17 cellular contexts compared by ENCODE assay signal in the genomic region with DNA sequence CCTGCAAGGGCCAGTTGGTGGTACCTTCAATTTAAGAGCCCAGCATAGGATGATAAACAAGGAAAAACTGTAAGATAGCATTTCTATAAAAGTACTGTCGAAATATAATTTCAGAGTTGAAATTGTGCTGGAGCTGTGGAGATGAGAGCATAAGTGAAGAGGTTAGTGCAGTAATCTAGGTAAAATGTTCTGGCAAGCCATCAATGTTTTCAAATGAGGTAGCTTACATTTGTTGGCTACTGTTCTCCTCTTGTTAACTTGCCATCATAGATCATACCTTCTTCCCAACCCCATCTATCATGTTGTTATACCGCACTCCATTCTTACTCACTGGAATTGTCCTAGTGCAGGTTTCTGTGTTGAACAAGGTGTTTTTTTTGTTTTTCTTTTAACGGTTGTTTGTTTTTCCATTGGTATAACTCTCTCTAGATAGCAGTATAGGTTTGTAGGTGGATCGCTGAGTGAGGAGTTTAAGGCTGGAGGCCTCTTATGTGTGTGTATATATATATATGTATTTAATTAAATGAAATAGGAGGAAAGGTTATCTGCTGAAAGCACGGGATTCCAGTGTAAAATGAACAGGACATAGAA. TPM values are rescaled to one million over a fixed set of nuclear protein-coding genes. Genes with fewer than 3 reads are reported as not detected.
DNase-seq lines count a peak whose midpoint lies in the region; ATAC-seq, FAIRE-seq and TF ChIP-seq lines count a peak whose summit lies in the region.
"Had no signal": no experiment of that assay in that cellular context is flagged by ENCODE, and none has a peak within 500 bp of the region (broad histone marks: within the 10 kb centered on the region; RNA-seq: fewer than 3 reads in every experiment).

No MANE protein-coding gene starts in this region.

- TF ChIP-seq RAD21 in HepG2 (CRISPR knock-in tag; IDR thresholded peaks at IDR 0.05) = no peak

- no peaks in the 10 kb centered on the region for H3F3A ChIP-seq in GM23338 (replicated peaks; ENCODE audit: low read depth)
- no peaks in the 10 kb centered on the region for H3F3A ChIP-seq in neural progenitor cell (ENCODE audit: low read depth)

- in situ Hi-C loops in HepG2 (cut with HindIII; ENCODE audit: extremely low pct_ligation_motif_present, low pct_unique_long_range_greater_than_20kb) = no loop called here

- POLR2A ChIA-PET in HepG2 (lab: Yijun Ruan, JAX) = interaction anchor here (0.9 to 1.5 kb wide), 3 partner anchors 8 to 176 kb away, joined by 3 read pairs; no protein-coding TSS in a partner anchor

- no peak for DNase-seq in GM23338 (ENCODE audit: low spot score)
- no peak for DNase-seq in HepG2 (ENCODE audit: low spot score)
- DNase-seq in neural progenitor cell (ENCODE audit: low spot score) = no peak
- DNase-seq in 8988T = no peak
- no peak for DNase-seq in AG08396 (ENCODE audit: low spot score)
- DNase-seq in lower leg skin (ENCODE audit: low spot score in 2 of 2) = no peak
- DNase-seq: Calu3; CD8-positive, alpha-beta T cell; DMS79 treated with DMSO at 0.1 percent for 48 hours; GF-D8; HCEC 1CT; HFFc6 had no signal

- H3K27ac Mint-ChIP-seq in GM23338 = peak overlapping the region; percentile 76
- no peak overlapping the region for H3K27ac Mint-ChIP-seq in neural progenitor cell
- H3K27ac Mint-ChIP-seq: B cell; CD8-positive, alpha-beta T cell; HFFc6 had no signal

- H4K20me1 ChIP-seq in GM23338 (replicated peaks; ENCODE audit: insufficient read depth) (no peaks in the 10 kb centered on the region; the same call in 1 of the 2 replicates), HepG2 (ENCODE audit: insufficient read depth, low read length) (peaks cover 74% of the 10 kb centered on the region), neural progenitor cell (ENCODE audit: low read depth) (peaks cover 9% of the 10 kb centered on the region)

- H3K9ac ChIP-seq in HepG2 (ENCODE audit: insufficient read depth, low read depth, low read length) (no peak overlapping the region), neural progenitor cell (no peak overlapping the region)
- H3K9ac ChIP-seq: BLaER1 treated with 17β-estradiol and CSF1 and Interleukin-3, amounts not matched to agents 10 nM and 100 nM; KMS-11 had no signal

- no peak for TF ChIP-seq EP300 in HepG2 (IDR thresholded peaks at IDR 0.05; ENCODE audit: low read depth in 2 of 2, low read length in 2 of 2)
- TF ChIP-seq EP300 in HepG2 (CRISPR knock-in tag; IDR thresholded peaks at IDR 0.05; ENCODE audit: borderline replicate concordance) = no peak

- ATAC-seq in GM23338 (no peak), HepG2 (no peak), GM18870 (IDR thresholded peaks at IDR 0.05; ENCODE audit: unreplicated experiment) (no peak)
- ATAC-seq: CD8-positive, alpha-beta T cell had no signal

- no peak for TF ChIP-seq POLR2A in HepG2 (IDR thresholded peaks at IDR 0.05; ENCODE audit: insufficient read depth in 1 of 2, low read depth in 2 of 2, low read length in 2 of 2)
- no peak for TF ChIP-seq POLR2A in lower leg skin (IDR thresholded peaks at IDR 0.05)

- H3K4me3 Mint-ChIP-seq in GM23338 (no peak overlapping the region), neural progenitor cell (no peak overlapping the region)
- H3K4me3 Mint-ChIP-seq: B cell; CD8-positive, alpha-beta T cell; HFFc6 had no signal

- H3K4me1 Mint-ChIP-seq in GM23338 (peaks cover 39% of the 10 kb centered on the region), neural progenitor cell (no peaks in the 10 kb centered on the region)

- WGBS in HepG2 (ENCODE audit: low lambda C conversion rate) = 93% methylated on average over 5 of the region's 5 CpGs
- 92 to 93% methylated on average over 5 of the region's 5 CpGs for WGBS in lower leg skin, 2 donors

- H3K27ac ChIP-seq in GM23338 (ENCODE audit: low read depth) (no peak overlapping the region), VCaP (peak overlapping the region; percentile 53; the same call in 1 of the 2 replicates), HepG2 (ENCODE audit: extremely low read length, insufficient read depth, low read length) (peak overlapping the region; percentile 32), neural progenitor cell (peak overlapping the region; percentile 19)
- H3K27ac ChIP-seq: BLaER1 treated with 17β-estradiol and CSF1 and Interleukin-3, amounts not matched to agents 10 nM and 100 nM; KMS-11 had no signal

- H3K36me3 ChIP-seq in GM23338 (ENCODE audit: insufficient read depth) (no peaks in the 10 kb centered on the region; the same call in 1 of the 2 replicates), HepG2 (replicated peaks in 1 of 2; ENCODE audit: control insufficient read depth in 1 of 2, insufficient read depth in 2 of 2, low read length in 2 of 2) (peaks cover 6 to 20% of the 10 kb centered on the region in 2 experiments), neural progenitor cell (peaks cover 10% of the 10 kb centered on the region)

- no peaks in the 10 kb centered on the region for H3K9me3 ChIP-seq in HepG2 (ENCODE audit: low read length)
- H3K9me3 ChIP-seq in neural progenitor cell (ENCODE audit: low read depth) = no peaks in the 10 kb centered on the region

- CTCF ChIA-PET in HepG2 (lab: Yijun Ruan, JAX; ENCODE audit: low intra/inter-chr PET ratio, low total read pairs) = no interaction called here

- H3K4me1 ChIP-seq in GM23338 (ENCODE audit: insufficient read depth) (peaks cover 37% of the 10 kb centered on the region), HepG2 (ENCODE audit: insufficient read depth, low read length) (peaks cover 67% of the 10 kb centered on the region), neural progenitor cell (peaks cover 14% of the 10 kb centered on the region)

- H3K4me3 ChIP-seq in GM23338 (no peak overlapping the region), HepG2 (replicated peaks in 1 of 3; ENCODE audit: insufficient read depth in 1 of 3, low read depth in 2 of 3, low read length in 3 of 3) (no peak overlapping the region), neural progenitor cell (no peak overlapping the region), lower leg skin (ENCODE audit: low read depth, poor library complexity, severe bottlenecking) (no peak overlapping the region)
- H3K4me3 ChIP-seq: BLaER1 treated with 17β-estradiol and CSF1 and Interleukin-3, amounts not matched to agents 10 nM and 100 nM had no signal

- H3K36me3 Mint-ChIP-seq in GM23338 (ENCODE audit: low read depth) (peaks cover 28% of the 10 kb centered on the region), neural progenitor cell (peaks cover 20% of the 10 kb centered on the region)

- H3K79me2 ChIP-seq in GM23338 (replicated peaks; ENCODE audit: insufficient read depth) (peaks cover 92% of the 10 kb centered on the region), HepG2 (ENCODE audit: insufficient read depth, low read length) (peaks cover 93% of the 10 kb centered on the region), neural progenitor cell (ENCODE audit: low read depth) (peaks cover 88% of the 10 kb centered on the region)

- no peak for TF ChIP-seq CTCF in GM23338 (conservative IDR thresholded peaks at IDR 0.05; ENCODE audit: low read depth in 2 of 2)
- TF ChIP-seq CTCF in VCaP (conservative IDR thresholded peaks at IDR 0.05) = no peak
- no peak for TF ChIP-seq CTCF in HepG2 (CRISPR knock-in tag; IDR thresholded peaks at IDR 0.05)
- TF ChIP-seq CTCF in neural progenitor cell (IDR thresholded peaks at IDR 0.05) = no peak
- no peak for TF ChIP-seq CTCF in lower leg skin (IDR thresholded peaks at IDR 0.05)

- H3K27me3 ChIP-seq in GM23338 (ENCODE audit: insufficient read depth) (no peaks in the 10 kb centered on the region), HepG2 (ENCODE audit: control insufficient read depth in 1 of 2, insufficient read depth in 2 of 2, low read length in 2 of 2) (no peaks in the 10 kb centered on the region), neural progenitor cell (no peaks in the 10 kb centered on the region)
- H3K27me3 ChIP-seq: BLaER1 treated with 17β-estradiol and CSF1 and Interleukin-3, amounts not matched to agents 10 nM and 100 nM had no signal

- H3K9me3 Mint-ChIP-seq in GM23338 = peaks cover 11% of the 10 kb centered on the region; the same call in 2 of the 3 replicates
- H3K9me3 Mint-ChIP-seq in neural progenitor cell = peaks cover 13% of the 10 kb centered on the region
- H3K9me3 Mint-ChIP-seq: CD8-positive, alpha-beta T cell; HFFc6 had no signal

- peak overlapping the region; percentile 9; the same call in 1 of the 2 replicates for H3K4me2 ChIP-seq in GM23338
- no peak overlapping the region; the same call in 1 of the 2 replicates for H3K4me2 ChIP-seq in HepG2 (ENCODE audit: low read depth, low read length)
- H3K4me2 ChIP-seq in neural progenitor cell = no peak overlapping the region
- H3K4me2 ChIP-seq: BLaER1 treated with 17β-estradiol and CSF1 and Interleukin-3, amounts not matched to agents 10 nM and 100 nM; KMS-11 had no signal

- H2AFZ ChIP-seq in GM23338 (no peak overlapping the region), HepG2 (ENCODE audit: low read length) (no peak overlapping the region), neural progenitor cell (replicated peaks) (no peak overlapping the region)

- FAIRE-seq in HepG2 (lab: Jason Lieb, UNC) = no peak

- intact Hi-C loops in HepG2 (cut with micrococcal nuclease; ENCODE audit: unreplicated experiment) (no loop called here), lower leg skin (cut with DNase I; ENCODE audit: low total_unique reads) (no loop called here)

- H3K27me3 Mint-ChIP-seq in GM23338 (ENCODE audit: insufficient read depth, low read depth, poor library complexity) = no peaks in the 10 kb centered on the region
- H3K27me3 Mint-ChIP-seq in neural progenitor cell (ENCODE audit: insufficient read depth, low read depth) = no peaks in the 10 kb centered on the region
- H3K27me3 Mint-ChIP-seq: B cell had no signal

- H3K9me2 ChIP-seq in GM23338 (ENCODE audit: insufficient read depth) = no peaks in the 10 kb centered on the region

- no TSS peak for BruUV-seq in HepG2 (replicated peaks; lab: Mats Ljungman, UMichigan)

RNA-seq across cellular contexts. Expression of a gene that starts 40.5 kb away (rescaled TPM):
- 47.0 and 47.9 TPM in 2 replicates for total RNA-seq in GM23338 (2014; rRNA removed; shearing (Covaris generic))
- polyA plus RNA-seq in GM23338 (2016; fragmentation: Nextera tagmentation; extraction: Ambion mirVana) (19.1 and 27.2 TPM in 2 replicates), HepG2 (2011; rRNA removed) (133 and 146 TPM in 2 replicates)
- total RNA-seq in HepG2 (2016; rRNA removed; fragmentation: Illumina TruSeq; extraction: Trizol) (93.5 and 122 TPM in 2 replicates), neural progenitor cell (ENCODE audit: low replicate concordance) (51.5 and 65.8 TPM in 2 replicates), lower leg skin (10 to 100 TPM; 33.8 to 67.8 (median 51.2) TPM)
- total RNA-seq in HepG2 (2016; cell fraction: cytosol; rRNA removed; fragmentation: Illumina TruSeq; extraction: Trizol; ENCODE audit: low read depth) = 97.2 and 110 TPM in 2 replicates
- 95.7 and 116 TPM in 2 replicates for total RNA-seq in HepG2 (2016; cell fraction: insoluble cytoplasmic fraction; rRNA removed; fragmentation: Illumina TruSeq; extraction: Trizol)
- 85.7 and 89.7 TPM in 2 replicates for total RNA-seq in HepG2 (2016; cell fraction: membrane; rRNA removed; fragmentation: Illumina TruSeq; extraction: Trizol)
- 203 and 204 TPM in 2 replicates for total RNA-seq in HepG2 (2016; cell fraction: nucleus; rRNA removed; fragmentation: Illumina TruSeq; extraction: Trizol)
- 63.6 and 104 TPM in 2 replicates for polyA plus RNA-seq in HepG2 (2011; cell fraction: cytosol; rRNA removed)
- polyA plus RNA-seq in HepG2 (2011; cell fraction: nucleus; rRNA removed) = 143 and 176 TPM in 2 replicates
- polyA plus RNA-seq in HepG2 (2012) = 168 and 275 TPM in 2 replicates
- 15.0 and 16.3 TPM in 2 replicates for polyA plus RNA-seq in HepG2 (2016; cell fraction: cytosol; fragmentation: Illumina TruSeq; extraction: Trizol; ENCODE audit: low read depth)
- 115 and 119 TPM in 2 replicates for polyA plus RNA-seq in HepG2 (2016; cell fraction: insoluble cytoplasmic fraction; fragmentation: Illumina TruSeq; extraction: Trizol; ENCODE audit: low read depth)
- 32.6 and 37.1 TPM in 2 replicates for polyA plus RNA-seq in HepG2 (2016; cell fraction: membrane; fragmentation: Illumina TruSeq; extraction: Trizol; ENCODE audit: low read depth)
- polyA plus RNA-seq in HepG2 (2016; cell fraction: nucleus; fragmentation: Illumina TruSeq; extraction: Trizol; ENCODE audit: insufficient read depth, low read depth) = 123 and 129 TPM in 2 replicates
- 26.4 and 224 TPM in 2 replicates for polyA minus RNA-seq in HepG2 (2011; rRNA and poly(A)+ RNA removed; ENCODE audit: low replicate concordance)
- 152 and 197 TPM in 2 replicates for polyA minus RNA-seq in HepG2 (2011; cell fraction: cytosol; rRNA and poly(A)+ RNA removed)
- 1,403 and 1,733 TPM in 2 replicates for polyA minus RNA-seq in HepG2 (2011; cell fraction: nucleus; rRNA and poly(A)+ RNA removed)
